8 cellular contexts compared by ENCODE assay signal in the genomic region with DNA sequence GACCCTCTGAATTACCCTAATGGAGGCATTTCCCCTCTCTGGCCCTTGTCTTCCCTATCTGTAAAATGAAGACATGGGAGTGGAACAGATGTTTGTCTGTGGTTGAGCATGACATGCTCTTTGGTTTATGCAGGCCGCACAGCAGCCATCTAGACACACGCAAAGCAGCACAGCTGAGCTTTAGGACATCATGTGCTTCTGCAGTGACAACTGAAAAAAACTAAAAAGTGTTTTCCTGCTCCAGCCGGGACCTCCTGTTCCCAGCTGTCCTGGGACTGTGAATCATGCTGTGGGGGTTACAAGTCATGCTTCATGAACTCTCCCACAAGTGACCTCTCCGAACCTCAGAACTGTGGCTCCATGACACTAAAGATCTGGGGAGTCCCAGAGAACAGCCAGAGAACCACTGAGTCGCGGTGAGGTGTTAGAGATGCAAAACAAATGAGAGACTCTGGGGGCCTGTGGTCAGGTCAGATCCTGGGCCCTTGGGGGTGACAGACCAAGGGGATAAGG. TPM values are rescaled to one million over a fixed set of nuclear protein-coding genes. Genes with fewer than 3 reads are reported as not detected.
DNase-seq lines count a peak whose midpoint lies in the region; ATAC-seq and TF ChIP-seq lines count a peak whose summit lies in the region.

No MANE protein-coding gene starts in this region.

- peak; percentile 58 for ATAC-seq in GM19351 (IDR thresholded peaks at IDR 0.05; ENCODE audit: unreplicated experiment)
- peak; percentile 55 for ATAC-seq in HG03342 (IDR thresholded peaks at IDR 0.05; ENCODE audit: unreplicated experiment)

- H3K27me3 ChIP-seq in stomach smooth muscle (ENCODE audit: control insufficient read depth in 1 of 2, insufficient read depth in 2 of 2, low read length in 2 of 2), result no peaks in the 10 kb centered on the region

- H3K9ac ChIP-seq in stomach smooth muscle (ENCODE audit: low read length in 2 of 2), result peak overlapping the region; percentile 69 to 86

- H3K4me3 Mint-ChIP-seq in CD14-positive monocyte, result peak overlapping the region; percentile 99

- TF ChIP-seq CTCF in CD14-positive monocyte (IDR thresholded peaks at IDR 0.05), result no peak

- H3K4me1 ChIP-seq in stomach smooth muscle (ENCODE audit: control insufficient read depth, insufficient read depth, low read length), result peaks cover 62% of the 10 kb centered on the region

- intact Hi-C loops in CD14-positive monocyte (cut with micrococcal nuclease) (loop anchor here in 1 of 2 donors (5.0 kb wide), 3 partner anchors 43 to 303 kb away; a partner anchor contains a TSS), posterior vena cava (cut with DNase I) (no loop called here)

- H3K9me3 Mint-ChIP-seq in CD14-positive monocyte, result peaks cover 0 to 2% (median 0%) of the 10 kb centered on the region in 7 donors

- peak overlapping the region; percentile 97 for H3K27ac ChIP-seq in stomach smooth muscle (ENCODE audit: low read length)

- DNase-seq in CD14-positive monocyte (ENCODE audit: low spot score) (peak; percentile 68), hepatic stellate cell (ENCODE audit: low spot score) (peak; percentile 50), SKM-1 treated with dmso at 0.1 percent for 144 hours (lab: John Stamatoyannopoulos, UW; ENCODE audit: unreplicated experiment) (no peak), posterior vena cava (ENCODE audit: low spot score) (no peak)
- peak; percentile 64 to 70 for DNase-seq in activated T-cell treated with anti-CD3 and anti-CD28 coated beads, Interleukin-2, amount 50 U/mL, for 48 hours

- peaks cover 71% of the 10 kb centered on the region for H3K4me1 Mint-ChIP-seq in CD14-positive monocyte

- no peaks in the 10 kb centered on the region for H3K36me3 ChIP-seq in stomach smooth muscle (ENCODE audit: control insufficient read depth in 2 of 2, insufficient read depth in 2 of 2, low read length in 2 of 2)

- H3K4me3 ChIP-seq in stomach smooth muscle (ENCODE audit: low read length in 2 of 2), result peak overlapping the region; percentile 37 to 93

- no peaks in the 10 kb centered on the region for H3K9me3 ChIP-seq in stomach smooth muscle (ENCODE audit: control insufficient read depth in 2 of 2, low read length in 2 of 2)

- H3K36me3 Mint-ChIP-seq in CD14-positive monocyte, result peaks cover 12 to 13% of the 10 kb centered on the region in 2 donors

- H3K27ac Mint-ChIP-seq in CD14-positive monocyte, result peak overlapping the region; percentile 81 to 99 (median 88)

- H3K27me3 Mint-ChIP-seq in CD14-positive monocyte (ENCODE audit: low read depth in 3 of 3), result no peaks in the 10 kb centered on the region

RNA-seq across cellular contexts. Expression of a gene that starts 1.7 kb away (rescaled TPM):
- polyA plus RNA-seq in CD14-positive monocyte, result 10 to 100 TPM; 45.4 to 52.2 TPM
- total RNA-seq in posterior vena cava, result 10 to 100 TPM; 22.9 to 32.5 TPM

RNA-seq across cellular contexts. Expression of a gene that starts 21.4 kb away (rescaled TPM):
- polyA plus RNA-seq in CD14-positive monocyte, result 10 to 100 TPM; 14.6 to 16.3 TPM
- 10 to 100 TPM; 58.7 to 61.6 TPM for total RNA-seq in posterior vena cava

Comparison
In these comparisons a context has a peak if more than half of its experiments do, and no peak if none do; other contexts are left out.
1. DNase-seq: peak in CD14-positive monocyte (single experiment), activated T-cell treated with anti-CD3 and anti-CD28 coated beads, Interleukin-2, amount 50 U/mL, for 48 hours (2 of 2) and hepatic stellate cell (single experiment); none in SKM-1 treated with dmso at 0.1 percent for 144 hours (single experiment) and posterior vena cava (single experiment).